ENCODE assay signal across 8 cellular contexts in genomic region chr20:33443512-33444239, GRCh38.
A peak's percentile ranks its signal among the peaks of the same experiment; 100 is the strongest.
DNase-seq lines count a peak whose midpoint lies in the region; ATAC-seq and TF ChIP-seq lines count a peak whose summit lies in the region.

Gene SNTA1, minus strand, starts transcription at chr20:33443763. Its CDS starts 143 bp downstream, at chr20:33443620.

- ATAC-seq in GM19397 (IDR thresholded peaks at IDR 0.05; ENCODE audit: unreplicated experiment), result peak; percentile 77

- H3K4me3 ChIP-seq in OCI-LY1 (ENCODE audit: low read depth, low read length, poor library complexity, severe bottlenecking) (peak within 1 kb of the TSS; percentile 70), epithelial cell of esophagus (ENCODE audit: low read length) (peak within 1 kb of the TSS; percentile 54)

- H3K9me3 ChIP-seq in OCI-LY1 (ENCODE audit: low read length), result no peaks in the 10 kb centered on the region

- peak within 1 kb of the TSS; percentile 79 for H3K27ac ChIP-seq in OCI-LY1 (ENCODE audit: low read depth, low read length, poor library complexity, severe bottlenecking)

- H2AFZ ChIP-seq in OCI-LY1 (ENCODE audit: low read length), result 0 out of 2 replicates have a peak within 1 kb of the TSS, but pooled peaks have one; percentile 5

- DNase-seq in AG20443 (ENCODE audit: low spot score), result peak; percentile 96
- peak in 73 of 76 experiments; percentile 14 to 90 (median 73) for DNase-seq in HUDEP-2 (lab: John Stamatoyannopoulos, UW; ENCODE audit: unreplicated experiment in 76 of 76)
- peak; percentile 83 for DNase-seq in activated T-cell treated with anti-CD3 and anti-CD28 coated beads for 24 hours (ENCODE audit: low read depth)
- peak; percentile 81 for DNase-seq in epithelial cell of esophagus (ENCODE audit: low read depth)
- peak; percentile 35 for DNase-seq in middle frontal gyrus (ENCODE audit: extremely low spot score, low spot score)
- peak; percentile 80 to 87 for DNase-seq in stimulated activated CD8-positive, alpha-beta memory T cell treated with anti-CD3 and anti-CD28 coated beads, Interleukin-15, amount 100 ng/mL, for 48 hours (ENCODE audit: low read depth in 2 of 2)

- TF ChIP-seq CTCF in OCI-LY1 (IDR thresholded peaks at IDR 0.05; ENCODE audit: low read length) (no peak), epithelial cell of esophagus (IDR thresholded peaks at IDR 0.05; ENCODE audit: insufficient read depth, low read depth, low read length, missing control alignments) (no peak)

- peak within 1 kb of the TSS; percentile 94 for H3K4me2 ChIP-seq in OCI-LY1 (ENCODE audit: low read length)

- H3K27me3 ChIP-seq in OCI-LY1 (ENCODE audit: insufficient read depth, low read length), result no peaks in the 10 kb centered on the region

- H3K4me1 ChIP-seq in OCI-LY1 (ENCODE audit: insufficient read depth, low read length, severe bottlenecking), result peaks cover 62% of the 10 kb centered on the region

- H3K36me3 ChIP-seq in OCI-LY1 (ENCODE audit: insufficient read depth, low read length), result no peaks in the 10 kb centered on the region

- H3K9ac ChIP-seq in OCI-LY1 (ENCODE audit: low read length), result peak within 1 kb of the TSS; percentile 68

- H3K9me2 ChIP-seq in OCI-LY1 (ENCODE audit: low read depth, low read length), result no peaks in the 10 kb centered on the region

- H4K20me1 ChIP-seq in OCI-LY1 (ENCODE audit: insufficient read depth, low read length), result no peaks in the 10 kb centered on the region

- peaks cover 5% of the 10 kb centered on the region; the same call in 1 of the 2 replicates for H3F3A ChIP-seq in OCI-LY1 (ENCODE audit: insufficient read depth, low read length)

- H3K79me2 ChIP-seq in OCI-LY1 (ENCODE audit: insufficient read depth, low read length), result no peaks in the 10 kb centered on the region

Comparison
In these comparisons a context has a peak if more than half of its experiments do, and no peak if none do; other contexts are left out.
1. Peak in every context shown above with its lines: DNase-seq, ATAC-seq, H3K4me3 ChIP-seq and H3K27ac ChIP-seq.
2. DNase-seq: peak in every context shown above with its lines; median percentile 96 in AG20443; 84 in stimulated activated CD8-positive, alpha-beta memory T cell treated with anti-CD3 and anti-CD28 coated beads, Interleukin-15, amount 100 ng/mL, for 48 hours; 83 in activated T-cell treated with anti-CD3 and anti-CD28 coated beads for 24 hours; 81 in epithelial cell of esophagus; 73 in HUDEP-2; 35 in middle frontal gyrus.